In genomic region chr2:85741811-85742507, GRCh38 we compare ENCODE assay signal across 8 cellular contexts. TPM values are rescaled to one million over a fixed set of nuclear protein-coding genes. Genes with fewer than 3 reads are reported as not detected.
DNase-seq lines count a peak whose midpoint lies in the region; ATAC-seq and TF ChIP-seq lines count a peak whose summit lies in the region.

No MANE protein-coding gene starts in this region.

- no peak overlapping the region for H3K4me3 Mint-ChIP-seq in activated T-helper 1 cell treated with anti-CD3 and anti-CD28 coated beads, Interleukin-12 subunit alpha, Interleukin-12 subunit beta, Interleukin-2, Interleukin-4 antibody, amounts not matched to agents 30 ng/mL and 10 ng/mL and 1 ng/mL, durations not matched to agents 14 hours and 24 hours and 36 hours

- no peaks in the 10 kb centered on the region for H3K9me3 ChIP-seq in muscle layer of duodenum (ENCODE audit: control insufficient read depth in 1 of 2, low read length in 2 of 2)

- ATAC-seq in HG02642 (IDR thresholded peaks at IDR 0.05; ENCODE audit: poor library complexity, unreplicated experiment), result no peak

- intact Hi-C loops in activated T-helper 1 cell treated with anti-CD3 and anti-CD28 coated beads, Interleukin-12 subunit alpha, Interleukin-12 subunit beta, Interleukin-2, Interleukin-4 antibody, amounts not matched to agents 30 ng/mL and 10 ng/mL and 1 ng/mL, durations not matched to agents 14 hours and 24 hours and 36 hours (cut with micrococcal nuclease), result no loop called here

- peaks cover 52% of the 10 kb centered on the region for H3K27me3 Mint-ChIP-seq in activated T-helper 1 cell treated with anti-CD3 and anti-CD28 coated beads, Interleukin-12 subunit alpha, Interleukin-12 subunit beta, Interleukin-2, Interleukin-4 antibody, amounts not matched to agents 30 ng/mL and 10 ng/mL and 1 ng/mL, durations not matched to agents 14 hours and 24 hours and 36 hours (ENCODE audit: insufficient read depth)

- H3K36me3 Mint-ChIP-seq in activated T-helper 1 cell treated with anti-CD3 and anti-CD28 coated beads, Interleukin-12 subunit alpha, Interleukin-12 subunit beta, Interleukin-2, Interleukin-4 antibody, amounts not matched to agents 30 ng/mL and 10 ng/mL and 1 ng/mL, durations not matched to agents 14 hours and 24 hours and 36 hours (ENCODE audit: low read depth), result no peaks in the 10 kb centered on the region

- H3K9me3 Mint-ChIP-seq in activated T-helper 1 cell treated with anti-CD3 and anti-CD28 coated beads, Interleukin-12 subunit alpha, Interleukin-12 subunit beta, Interleukin-2, Interleukin-4 antibody, amounts not matched to agents 30 ng/mL and 10 ng/mL and 1 ng/mL, durations not matched to agents 14 hours and 24 hours and 36 hours, result no peaks in the 10 kb centered on the region

- in situ Hi-C loops in Caki2 (cut with HindIII; ENCODE audit: low pct_unique_long_range_greater_than_20kb, low sequenced_read_pairs), result no loop called here

- no peak overlapping the region for H3K27ac Mint-ChIP-seq in activated T-helper 1 cell treated with anti-CD3 and anti-CD28 coated beads, Interleukin-12 subunit alpha, Interleukin-12 subunit beta, Interleukin-2, Interleukin-4 antibody, amounts not matched to agents 30 ng/mL and 10 ng/mL and 1 ng/mL, durations not matched to agents 14 hours and 24 hours and 36 hours

- H3K4me1 Mint-ChIP-seq in activated T-helper 1 cell treated with anti-CD3 and anti-CD28 coated beads, Interleukin-12 subunit alpha, Interleukin-12 subunit beta, Interleukin-2, Interleukin-4 antibody, amounts not matched to agents 30 ng/mL and 10 ng/mL and 1 ng/mL, durations not matched to agents 14 hours and 24 hours and 36 hours (ENCODE audit: low read depth), result peaks cover 4% of the 10 kb centered on the region

- H3K27me3 ChIP-seq in muscle layer of duodenum (ENCODE audit: low read depth, low read length), result no peaks in the 10 kb centered on the region

- DNase-seq in Caki2 (ENCODE audit: low read depth) (peak; percentile 97), NCI-H748 (lab: John Stamatoyannopoulos, UW; ENCODE audit: unreplicated experiment) (peak; percentile 67), epithelial cell of esophagus (ENCODE audit: low read depth) (peak; percentile 75), GOT3 (lab: John Stamatoyannopoulos, UW) (no peak)
- DNase-seq in stimulated activated naive CD4-positive, alpha-beta T cell (lab: John Stamatoyannopoulos, UW), result no peak
- no peak for DNase-seq in activated T-helper 1 cell treated with anti-CD3 and anti-CD28 coated beads, Interleukin-12 subunit alpha, Interleukin-12 subunit beta, Interleukin-2, Interleukin-4 antibody, amounts not matched to agents 30 ng/mL and 10 ng/mL and 1 ng/mL, durations not matched to agents 14 hours and 24 hours and 36 hours (ENCODE audit: low spot score)

- H3K4me1 ChIP-seq in muscle layer of duodenum (ENCODE audit: control insufficient read depth in 1 of 2, insufficient read depth in 2 of 2, low read length in 2 of 2), result peaks cover 29 to 57% of the 10 kb centered on the region in 2 donors

- H3K27ac ChIP-seq in muscle layer of duodenum (ENCODE audit: low read length), result peak overlapping the region; percentile 74

- no peak overlapping the region for H3K4me3 ChIP-seq in epithelial cell of esophagus (ENCODE audit: low read length)
- peak overlapping the region in 1 of 2 donors; percentile 30 for H3K4me3 ChIP-seq in muscle layer of duodenum (ENCODE audit: low read depth in 1 of 2, low read length in 2 of 2)

- no peaks in the 10 kb centered on the region for H3K36me3 ChIP-seq in muscle layer of duodenum (ENCODE audit: control insufficient read depth in 1 of 2, insufficient read depth in 2 of 2, low read length in 2 of 2)

- no peak for TF ChIP-seq CTCF in epithelial cell of esophagus (IDR thresholded peaks at IDR 0.05; ENCODE audit: insufficient read depth, low read depth, low read length, missing control alignments)

RNA-seq across cellular contexts. Expression of gene ATOH8, which starts 11.8 kb away (rescaled TPM):
- total RNA-seq in Caki2 (2014; rRNA removed; shearing (Covaris generic); ENCODE audit: low replicate concordance), result 7.5 and 12.9 TPM in 2 replicates
- 0.29 and 0.47 TPM in 2 replicates for total RNA-seq in activated T-helper 1 cell treated with anti-CD3 and anti-CD28 coated beads, Interleukin-12 subunit alpha, Interleukin-12 subunit beta, Interleukin-2, Interleukin-4 antibody, amounts not matched to agents 30 ng/mL and 10 ng/mL and 1 ng/mL, durations not matched to agents 14 hours and 24 hours and 36 hours

RNA-seq across cellular contexts. Expression of gene GNLY, which starts 47.8 kb away (rescaled TPM):
- total RNA-seq in Caki2 (2014; rRNA removed; shearing (Covaris generic); ENCODE audit: low replicate concordance), result not detected in 2 replicates
- total RNA-seq in activated T-helper 1 cell treated with anti-CD3 and anti-CD28 coated beads, Interleukin-12 subunit alpha, Interleukin-12 subunit beta, Interleukin-2, Interleukin-4 antibody, amounts not matched to agents 30 ng/mL and 10 ng/mL and 1 ng/mL, durations not matched to agents 14 hours and 24 hours and 36 hours, result 141 and 152 TPM in 2 replicates

Comparison
In these comparisons a context has a peak if more than half of its experiments do, and no peak if none do; other contexts are left out.
1. DNase-seq: peak in Caki2 (single experiment), NCI-H748 (single experiment) and epithelial cell of esophagus (single experiment); none in stimulated activated naive CD4-positive, alpha-beta T cell (0 of 6), activated T-helper 1 cell treated with anti-CD3 and anti-CD28 coated beads, Interleukin-12 subunit alpha, Interleukin-12 subunit beta, Interleukin-2, Interleukin-4 antibody, amounts not matched to agents 30 ng/mL and 10 ng/mL and 1 ng/mL, durations not matched to agents 14 hours and 24 hours and 36 hours (single experiment) and GOT3 (single experiment).
2. RNA of gene GNLY, which starts 47.8 kb away (total RNA-seq): 141 to 152 TPM in activated T-helper 1 cell treated with anti-CD3 and anti-CD28 coated beads, Interleukin-12 subunit alpha, Interleukin-12 subunit beta, Interleukin-2, Interleukin-4 antibody, amounts not matched to agents 30 ng/mL and 10 ng/mL and 1 ng/mL, durations not matched to agents 14 hours and 24 hours and 36 hours; not detected in Caki2; every median in the first group is over 100 times any median in the second.